1 cellular context compared by ENCODE assay signal in genomic region chr13:29906432-29907011, GRCh38.
TF ChIP-seq lines count a peak whose summit lies in the region.

No MANE protein-coding gene starts in this region.

TF ChIP-seq in IMR-90, 13 proteins besides CTCF, POLR2A, EP300 and RAD21:
- TF ChIP-seq USF2 (IDR thresholded peaks at IDR 0.05; ENCODE audit: low read depth, low read length), result no peak
- peak; percentile 53 for TF ChIP-seq MAFK (IDR thresholded peaks at IDR 0.05; ENCODE audit: low read depth, low read length)
